ENCODE assay signal across 8 cellular contexts in the genomic region with DNA sequence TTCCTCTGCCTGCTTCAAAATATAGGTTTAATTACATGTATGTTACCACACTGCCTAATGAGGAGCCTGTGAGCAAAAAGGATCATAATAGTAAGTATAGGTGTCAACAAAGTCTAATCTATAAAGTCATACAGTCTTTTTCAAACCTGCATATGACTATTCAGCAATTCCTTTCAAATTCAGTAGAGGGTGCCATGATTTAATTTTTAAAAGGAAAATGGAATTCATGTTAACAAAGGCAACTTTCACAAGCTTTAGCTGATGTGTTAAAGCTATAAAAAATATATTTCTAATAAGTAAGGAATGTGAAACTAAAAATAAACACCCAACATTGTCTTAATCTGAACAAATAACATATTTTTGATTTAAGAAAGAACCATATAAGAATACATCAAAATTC. TPM values are rescaled to one million over a fixed set of nuclear protein-coding genes. Genes with fewer than 3 reads are reported as not detected.
DNase-seq lines count a peak whose midpoint lies in the region; TF ChIP-seq lines count a peak whose summit lies in the region.

No MANE protein-coding gene starts in this region.

- POLR2A ChIA-PET in activated CD4-positive, alpha-beta T cell treated with anti-CD3 and anti-CD28 coated beads, Interleukin-2, amount 10 ng/mL, durations not matched to agents 7 days and 5 days (lab: Charles Lee), result interaction anchor here (0.6 kb wide), 1 partner anchor 85 kb away, joined by 3 read pairs; no protein-coding TSS in a partner anchor

- TF ChIP-seq EP300 in transverse colon (IDR thresholded peaks at IDR 0.05; ENCODE audit: low read depth), result no peak

- in situ Hi-C loops in SK-MEL-5 (cut with HindIII; ENCODE audit: low pct_unique_long_range_greater_than_20kb, low sequenced_read_pairs) (no loop called here), transverse colon (cut with MboI; ENCODE audit: low pct_ligation_motif_present in 1 of 4, low pct_unique_long_range_greater_than_20kb in 1 of 4, low sequenced_read_pairs in 3 of 4) (loop anchor here in 3 of 4 donors (5.0 to 10.0 kb wide), 2 partner anchors 132 to 134 kb away; no protein-coding TSS in a partner anchor)

- H3K27me3 ChIP-seq in left ventricle myocardium inferior (ENCODE audit: low read depth) (no peaks in the 10 kb centered on the region), transverse colon (no peaks in the 10 kb centered on the region)

- no peak overlapping the region for H3K4me3 Mint-ChIP-seq in activated CD4-positive, alpha-beta T cell treated with anti-CD3 and anti-CD28 coated beads, Interleukin-2, amount 10 ng/mL, durations not matched to agents 24 days and 14 days
- no peak overlapping the region for H3K4me3 Mint-ChIP-seq in activated CD4-positive, alpha-beta T cell treated with anti-CD3 and anti-CD28 coated beads, Interleukin-2, amount 10 ng/mL, durations not matched to agents 7 days and 5 days

- H3K9me3 Mint-ChIP-seq in activated CD4-positive, alpha-beta T cell treated with anti-CD3 and anti-CD28 coated beads, Interleukin-2, amount 10 ng/mL, durations not matched to agents 24 days and 14 days, result no peaks in the 10 kb centered on the region
- H3K9me3 Mint-ChIP-seq in activated CD4-positive, alpha-beta T cell treated with anti-CD3 and anti-CD28 coated beads, Interleukin-2, amount 10 ng/mL, durations not matched to agents 7 days and 5 days, result no peaks in the 10 kb centered on the region

- H3K36me3 ChIP-seq in left ventricle myocardium inferior (no peaks in the 10 kb centered on the region), transverse colon (no peaks in the 10 kb centered on the region)

- DNase-seq in activated CD4-positive, alpha-beta T cell treated with anti-CD3 and anti-CD28 coated beads, Interleukin-2, amount 10 ng/mL, durations not matched to agents 24 days and 14 days, result peak; percentile 41
- DNase-seq in activated CD4-positive, alpha-beta T cell treated with anti-CD3 and anti-CD28 coated beads, Interleukin-2, amount 10 ng/mL, durations not matched to agents 7 days and 5 days, result no peak
- DNase-seq in SK-MEL-5 (ENCODE audit: low read depth, low spot score), result peak; percentile 36
- DNase-seq in left ventricle myocardium inferior, result no peak
- no peak for DNase-seq in transverse colon
- no peak for DNase-seq in NCI-H146 treated with DMSO at 0.1 percent for 48 hours (lab: John Stamatoyannopoulos, UW; ENCODE audit: unreplicated experiment)
- DNase-seq in GM19238 (ENCODE audit: insufficient read length, low spot score), result no peak
- no peak for DNase-seq in head of caudate nucleus

- H3K4me1 ChIP-seq in left ventricle myocardium inferior, result peaks cover 21% of the 10 kb centered on the region
- H3K4me1 ChIP-seq in transverse colon, result peaks cover 0 to 15% (median 0%) of the 10 kb centered on the region in 4 donors

- no peak overlapping the region for H3K27ac ChIP-seq in left ventricle myocardium inferior (replicated peaks)
- H3K27ac ChIP-seq in transverse colon, result peak overlapping the region in 1 of 4 donors; percentile 32

- no peaks in the 10 kb centered on the region for H3K9me3 ChIP-seq in left ventricle myocardium inferior (replicated peaks)
- H3K9me3 ChIP-seq in transverse colon, result no peaks in the 10 kb centered on the region

- intact Hi-C loops in activated CD4-positive, alpha-beta T cell treated with anti-CD3 and anti-CD28 coated beads, Interleukin-2, amount 10 ng/mL, durations not matched to agents 24 days and 14 days (cut with micrococcal nuclease), result loop anchor here (1.0 to 2.0 kb wide), 2 partner anchors 52 to 132 kb away; a partner anchor contains a TSS
- intact Hi-C loops in left ventricle myocardium inferior (cut with micrococcal nuclease) (loop anchor here (5.0 kb wide), 1 partner anchor 132 kb away; no protein-coding TSS in a partner anchor), transverse colon (cut with DNase I; ENCODE audit: low total_unique reads) (loop anchor here (5.0 kb wide), 1 partner anchor 132 kb away; no protein-coding TSS in a partner anchor), head of caudate nucleus (cut with DNase I) (loop anchor here (5.0 kb wide), 1 partner anchor 132 kb away; no protein-coding TSS in a partner anchor)

- H3K4me1 Mint-ChIP-seq in activated CD4-positive, alpha-beta T cell treated with anti-CD3 and anti-CD28 coated beads, Interleukin-2, amount 10 ng/mL, durations not matched to agents 24 days and 14 days, result peaks cover 4% of the 10 kb centered on the region
- peaks cover 21% of the 10 kb centered on the region for H3K4me1 Mint-ChIP-seq in activated CD4-positive, alpha-beta T cell treated with anti-CD3 and anti-CD28 coated beads, Interleukin-2, amount 10 ng/mL, durations not matched to agents 7 days and 5 days

- H3K27ac Mint-ChIP-seq in activated CD4-positive, alpha-beta T cell treated with anti-CD3 and anti-CD28 coated beads, Interleukin-2, amount 10 ng/mL, durations not matched to agents 24 days and 14 days, result no peak overlapping the region
- H3K27ac Mint-ChIP-seq in activated CD4-positive, alpha-beta T cell treated with anti-CD3 and anti-CD28 coated beads, Interleukin-2, amount 10 ng/mL, durations not matched to agents 7 days and 5 days, result no peak overlapping the region

- TF ChIP-seq CTCF in left ventricle myocardium inferior (IDR thresholded peaks at IDR 0.05; ENCODE audit: borderline replicate concordance) (peak; percentile 65), transverse colon (IDR thresholded peaks at IDR 0.05) (peak; percentile 52 to 66 (median 59))

- H3K36me3 Mint-ChIP-seq in activated CD4-positive, alpha-beta T cell treated with anti-CD3 and anti-CD28 coated beads, Interleukin-2, amount 10 ng/mL, durations not matched to agents 24 days and 14 days (ENCODE audit: low read depth), result no peaks in the 10 kb centered on the region
- peaks cover under 1% of the 10 kb centered on the region for H3K36me3 Mint-ChIP-seq in activated CD4-positive, alpha-beta T cell treated with anti-CD3 and anti-CD28 coated beads, Interleukin-2, amount 10 ng/mL, durations not matched to agents 7 days and 5 days (ENCODE audit: low read depth)

- no peak for TF ChIP-seq POLR2A in transverse colon (IDR thresholded peaks at IDR 0.05)

- CTCF ChIA-PET in activated CD4-positive, alpha-beta T cell treated with anti-CD3 and anti-CD28 coated beads, Interleukin-2, amount 10 ng/mL, durations not matched to agents 7 days and 5 days (lab: Charles Lee), result interaction anchor here (0.7 to 7.1 kb wide), 2 partner anchors 13 to 131 kb away, joined by 3 to 30 read pairs; no protein-coding TSS in a partner anchor

- peaks cover 4% of the 10 kb centered on the region for H3K27me3 Mint-ChIP-seq in activated CD4-positive, alpha-beta T cell treated with anti-CD3 and anti-CD28 coated beads, Interleukin-2, amount 10 ng/mL, durations not matched to agents 24 days and 14 days
- H3K27me3 Mint-ChIP-seq in activated CD4-positive, alpha-beta T cell treated with anti-CD3 and anti-CD28 coated beads, Interleukin-2, amount 10 ng/mL, durations not matched to agents 7 days and 5 days, result no peaks in the 10 kb centered on the region

- no peak overlapping the region for H3K4me3 ChIP-seq in left ventricle myocardium inferior
- no peak overlapping the region for H3K4me3 ChIP-seq in transverse colon

RNA-seq across cellular contexts. Expression of a gene that starts 52.1 kb away (rescaled TPM):
- 0.43 and 0.54 TPM in 2 replicates for total RNA-seq in activated CD4-positive, alpha-beta T cell treated with anti-CD3 and anti-CD28 coated beads, Interleukin-2, amount 10 ng/mL, durations not matched to agents 24 days and 14 days
- total RNA-seq in activated CD4-positive, alpha-beta T cell treated with anti-CD3 and anti-CD28 coated beads, Interleukin-2, amount 10 ng/mL, durations not matched to agents 7 days and 5 days, result 10 to 100 TPM; 18.7 to 20.2 TPM
- 0.34 and 0.72 TPM in 2 replicates for total RNA-seq in SK-MEL-5 (2014; rRNA removed; shearing (Covaris generic))
- 0.18 and 0.39 TPM in 2 replicates for polyA plus RNA-seq in SK-MEL-5 (2015; cell fraction: cytosol; rRNA removed)
- 0.62 TPM in 2 replicates for polyA plus RNA-seq in SK-MEL-5 (2015; cell fraction: nucleus; rRNA removed)
- 14.7 TPM for total RNA-seq in left ventricle myocardium inferior
- 10 to 100 TPM; 13.1 to 44.8 (median 27.3) TPM for total RNA-seq in transverse colon

Comparison
In these comparisons a context has a peak if more than half of its experiments do, and no peak if none do; other contexts are left out.
1. DNase-seq: peak in activated CD4-positive, alpha-beta T cell treated with anti-CD3 and anti-CD28 coated beads, Interleukin-2, amount 10 ng/mL, durations not matched to agents 24 days and 14 days (single experiment) and SK-MEL-5 (single experiment); none in activated CD4-positive, alpha-beta T cell treated with anti-CD3 and anti-CD28 coated beads, Interleukin-2, amount 10 ng/mL, durations not matched to agents 7 days and 5 days (single experiment), left ventricle myocardium inferior (single experiment), transverse colon (single experiment), NCI-H146 treated with DMSO at 0.1 percent for 48 hours (single experiment), GM19238 (single experiment) and head of caudate nucleus (0 of 42).